Comparison of ENCODE assay signal across 20 cellular contexts in genomic region chr4:159023741-159024140, GRCh38.
"Had no signal": no experiment of that assay in that cellular context is flagged by ENCODE, and none has a peak within 500 bp of the region (broad histone marks: within the 10 kb centered on the region; RNA-seq: fewer than 3 reads in every experiment).

No MANE protein-coding gene starts in this region.

- H3K9me3 ChIP-seq: esophagus squamous epithelium, neutrophil, testis had no signal

- H3K27me3 ChIP-seq: brain microvascular endothelial cell, esophagus squamous epithelium, foreskin keratinocyte, neutrophil, testis had no signal

- DNase-seq: activated CD4-positive, alpha-beta memory T cell treated with anti-CD3 and anti-CD28 coated beads, Interleukin-2, amount 10 ng/mL, durations not matched to agents 7 days and 5 days; activated CD4-positive, alpha-beta T cell treated with anti-CD3 and anti-CD28 coated beads for 36 hours; activated gamma-delta T cell treated with Interleukin-2 at 50 U/mL for 16 hours; activated naive CD8-positive, alpha-beta T cell treated with anti-CD3 and anti-CD28 coated beads for 36 hours; activated T-cell treated with anti-CD3 and anti-CD28 coated beads, Interleukin-2, amount 50 U/mL, for 72 hours; brain microvascular endothelial cell; esophagus squamous epithelium; foreskin keratinocyte; head of caudate nucleus; stimulated activated CD4-positive, alpha-beta T cell treated with anti-CD3 and anti-CD28 coated beads, Interleukin-4, amount 100 ng/mL, for 1 hour; stimulated activated CD8-positive, alpha-beta memory T cell treated with anti-CD3 and anti-CD28 coated beads, Interleukin-4, amount 100 ng/mL, for 48 hours; T-cell; T1000; testis had no signal

- H3K4me1 Mint-ChIP-seq: activated CD4-positive, alpha-beta memory T cell treated with anti-CD3 and anti-CD28 coated beads, Interleukin-2, amount 10 ng/mL, durations not matched to agents 7 days and 5 days; activated CD4-positive, alpha-beta T cell treated with anti-CD3 and anti-CD28 coated beads for 36 hours; activated naive CD8-positive, alpha-beta T cell treated with anti-CD3 and anti-CD28 coated beads for 36 hours; T-cell had no signal

- H3K9me3 Mint-ChIP-seq: activated CD4-positive, alpha-beta memory T cell treated with anti-CD3 and anti-CD28 coated beads, Interleukin-2, amount 10 ng/mL, durations not matched to agents 7 days and 5 days; activated naive CD8-positive, alpha-beta T cell treated with anti-CD3 and anti-CD28 coated beads for 36 hours; activated T-cell treated with anti-CD3 and anti-CD28 coated beads, Interleukin-2, amount 50 U/mL, for 72 hours; mesothelial cell of epicardium; stimulated activated naive CD8-positive, alpha-beta T cell treated with anti-CD3 and anti-CD28 coated beads, Interleukin-15, Interleukin-2, amounts not matched to agents 100 ng/mL and 50 ng/mL, for 24 hours; T-cell had no signal

- H3K36me3 Mint-ChIP-seq: activated naive CD8-positive, alpha-beta T cell treated with anti-CD3 and anti-CD28 coated beads for 36 hours; mesothelial cell of epicardium; T-cell had no signal

- FAIRE-seq: keratinocyte had no signal

- H3K27ac Mint-ChIP-seq: activated CD4-positive, alpha-beta memory T cell treated with anti-CD3 and anti-CD28 coated beads, Interleukin-2, amount 10 ng/mL, durations not matched to agents 7 days and 5 days; activated CD4-positive, alpha-beta T cell treated with anti-CD3 and anti-CD28 coated beads for 36 hours; activated naive CD8-positive, alpha-beta T cell treated with anti-CD3 and anti-CD28 coated beads for 36 hours; activated T-cell treated with anti-CD3 and anti-CD28 coated beads, Interleukin-2, amount 50 U/mL, for 72 hours; mesothelial cell of epicardium; progenitor cell of endocrine pancreas; stimulated activated naive CD8-positive, alpha-beta T cell treated with anti-CD3 and anti-CD28 coated beads, Interleukin-15, Interleukin-2, amounts not matched to agents 100 ng/mL and 50 ng/mL, for 24 hours; T-cell had no signal

- H3K4me3 Mint-ChIP-seq: activated CD4-positive, alpha-beta memory T cell treated with anti-CD3 and anti-CD28 coated beads, Interleukin-2, amount 10 ng/mL, durations not matched to agents 7 days and 5 days; activated CD4-positive, alpha-beta T cell treated with anti-CD3 and anti-CD28 coated beads for 36 hours; activated naive CD8-positive, alpha-beta T cell treated with anti-CD3 and anti-CD28 coated beads for 36 hours; activated T-cell treated with anti-CD3 and anti-CD28 coated beads, Interleukin-2, amount 50 U/mL, for 72 hours; mesothelial cell of epicardium; stimulated activated naive CD8-positive, alpha-beta T cell treated with anti-CD3 and anti-CD28 coated beads, Interleukin-15, Interleukin-2, amounts not matched to agents 100 ng/mL and 50 ng/mL, for 24 hours; T-cell had no signal

- ATAC-seq: activated CD4-positive, alpha-beta T cell treated with anti-CD3 and anti-CD28 coated beads for 36 hours; activated T-cell treated with anti-CD3 and anti-CD28 coated beads, Interleukin-2, amount 50 U/mL, for 72 hours; foreskin keratinocyte; T-cell had no signal

- H3K4me1 ChIP-seq: esophagus squamous epithelium, foreskin keratinocyte, testis had no signal

- H3K4me3 ChIP-seq: esophagus squamous epithelium, testis had no signal

- H3K36me3 ChIP-seq: brain microvascular endothelial cell, esophagus squamous epithelium, neutrophil had no signal

- H3K27ac ChIP-seq: brain microvascular endothelial cell, esophagus squamous epithelium, foreskin keratinocyte, neutrophil, testis, VCaP had no signal

- H3K27me3 Mint-ChIP-seq: activated CD4-positive, alpha-beta T cell treated with anti-CD3 and anti-CD28 coated beads for 36 hours; progenitor cell of endocrine pancreas had no signal
